In the genomic region with DNA sequence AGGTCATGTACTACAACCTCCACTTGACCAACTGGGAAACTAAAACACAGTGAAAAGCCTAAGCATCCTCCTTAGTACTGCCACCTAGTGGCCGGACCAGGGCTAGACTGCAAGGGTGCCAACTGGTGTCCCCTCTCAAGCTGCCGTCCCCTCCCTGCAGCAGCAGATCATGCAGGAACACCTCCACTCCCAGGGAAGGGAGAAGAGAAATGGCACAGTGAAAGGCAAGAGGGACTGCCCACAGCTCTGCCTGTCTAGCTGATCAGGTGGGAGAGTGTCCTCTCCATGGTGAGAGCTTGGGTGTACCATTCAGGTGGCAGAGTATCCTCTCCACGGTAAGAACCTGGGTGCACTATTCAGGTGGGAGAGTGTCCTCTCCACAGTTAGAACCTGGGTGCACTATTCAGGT, we compare ENCODE assay signal across 1 cellular context.
A peak's percentile ranks its signal among the peaks of the same experiment; 100 is the strongest.
TF ChIP-seq lines count a peak whose summit lies in the region.

No MANE protein-coding gene starts in this region.

TF ChIP-seq in HepG2, 621 proteins besides CTCF, POLR2A, EP300 and RAD21 (continued from another document and continues in another):
- no peak for TF ChIP-seq LRRFIP1 (CRISPR knock-in tag; conservative IDR thresholded peaks at IDR 0.05)
- TF ChIP-seq, protein P1, sequence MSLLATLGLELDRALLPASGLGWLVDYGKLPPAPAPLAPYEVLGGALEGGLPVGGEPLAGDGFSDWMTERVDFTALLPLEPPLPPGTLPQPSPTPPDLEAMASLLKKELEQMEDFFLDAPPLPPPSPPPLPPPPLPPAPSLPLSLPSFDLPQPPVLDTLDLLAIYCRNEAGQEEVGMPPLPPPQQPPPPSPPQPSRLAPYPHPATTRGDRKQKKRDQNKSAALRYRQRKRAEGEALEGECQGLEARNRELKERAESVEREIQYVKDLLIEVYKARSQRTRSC (CRISPR knock-in tag; IDR thresholded peaks at IDR 0.05; ENCODE audit: low read depth) = no peak
- no peak for TF ChIP-seq SKI (IDR thresholded peaks at IDR 0.05; ENCODE audit: partially characterized antibody)
- TF ChIP-seq EED (CRISPR knock-in tag; IDR thresholded peaks at IDR 0.05) = no peak
- TF ChIP-seq, protein P2, sequence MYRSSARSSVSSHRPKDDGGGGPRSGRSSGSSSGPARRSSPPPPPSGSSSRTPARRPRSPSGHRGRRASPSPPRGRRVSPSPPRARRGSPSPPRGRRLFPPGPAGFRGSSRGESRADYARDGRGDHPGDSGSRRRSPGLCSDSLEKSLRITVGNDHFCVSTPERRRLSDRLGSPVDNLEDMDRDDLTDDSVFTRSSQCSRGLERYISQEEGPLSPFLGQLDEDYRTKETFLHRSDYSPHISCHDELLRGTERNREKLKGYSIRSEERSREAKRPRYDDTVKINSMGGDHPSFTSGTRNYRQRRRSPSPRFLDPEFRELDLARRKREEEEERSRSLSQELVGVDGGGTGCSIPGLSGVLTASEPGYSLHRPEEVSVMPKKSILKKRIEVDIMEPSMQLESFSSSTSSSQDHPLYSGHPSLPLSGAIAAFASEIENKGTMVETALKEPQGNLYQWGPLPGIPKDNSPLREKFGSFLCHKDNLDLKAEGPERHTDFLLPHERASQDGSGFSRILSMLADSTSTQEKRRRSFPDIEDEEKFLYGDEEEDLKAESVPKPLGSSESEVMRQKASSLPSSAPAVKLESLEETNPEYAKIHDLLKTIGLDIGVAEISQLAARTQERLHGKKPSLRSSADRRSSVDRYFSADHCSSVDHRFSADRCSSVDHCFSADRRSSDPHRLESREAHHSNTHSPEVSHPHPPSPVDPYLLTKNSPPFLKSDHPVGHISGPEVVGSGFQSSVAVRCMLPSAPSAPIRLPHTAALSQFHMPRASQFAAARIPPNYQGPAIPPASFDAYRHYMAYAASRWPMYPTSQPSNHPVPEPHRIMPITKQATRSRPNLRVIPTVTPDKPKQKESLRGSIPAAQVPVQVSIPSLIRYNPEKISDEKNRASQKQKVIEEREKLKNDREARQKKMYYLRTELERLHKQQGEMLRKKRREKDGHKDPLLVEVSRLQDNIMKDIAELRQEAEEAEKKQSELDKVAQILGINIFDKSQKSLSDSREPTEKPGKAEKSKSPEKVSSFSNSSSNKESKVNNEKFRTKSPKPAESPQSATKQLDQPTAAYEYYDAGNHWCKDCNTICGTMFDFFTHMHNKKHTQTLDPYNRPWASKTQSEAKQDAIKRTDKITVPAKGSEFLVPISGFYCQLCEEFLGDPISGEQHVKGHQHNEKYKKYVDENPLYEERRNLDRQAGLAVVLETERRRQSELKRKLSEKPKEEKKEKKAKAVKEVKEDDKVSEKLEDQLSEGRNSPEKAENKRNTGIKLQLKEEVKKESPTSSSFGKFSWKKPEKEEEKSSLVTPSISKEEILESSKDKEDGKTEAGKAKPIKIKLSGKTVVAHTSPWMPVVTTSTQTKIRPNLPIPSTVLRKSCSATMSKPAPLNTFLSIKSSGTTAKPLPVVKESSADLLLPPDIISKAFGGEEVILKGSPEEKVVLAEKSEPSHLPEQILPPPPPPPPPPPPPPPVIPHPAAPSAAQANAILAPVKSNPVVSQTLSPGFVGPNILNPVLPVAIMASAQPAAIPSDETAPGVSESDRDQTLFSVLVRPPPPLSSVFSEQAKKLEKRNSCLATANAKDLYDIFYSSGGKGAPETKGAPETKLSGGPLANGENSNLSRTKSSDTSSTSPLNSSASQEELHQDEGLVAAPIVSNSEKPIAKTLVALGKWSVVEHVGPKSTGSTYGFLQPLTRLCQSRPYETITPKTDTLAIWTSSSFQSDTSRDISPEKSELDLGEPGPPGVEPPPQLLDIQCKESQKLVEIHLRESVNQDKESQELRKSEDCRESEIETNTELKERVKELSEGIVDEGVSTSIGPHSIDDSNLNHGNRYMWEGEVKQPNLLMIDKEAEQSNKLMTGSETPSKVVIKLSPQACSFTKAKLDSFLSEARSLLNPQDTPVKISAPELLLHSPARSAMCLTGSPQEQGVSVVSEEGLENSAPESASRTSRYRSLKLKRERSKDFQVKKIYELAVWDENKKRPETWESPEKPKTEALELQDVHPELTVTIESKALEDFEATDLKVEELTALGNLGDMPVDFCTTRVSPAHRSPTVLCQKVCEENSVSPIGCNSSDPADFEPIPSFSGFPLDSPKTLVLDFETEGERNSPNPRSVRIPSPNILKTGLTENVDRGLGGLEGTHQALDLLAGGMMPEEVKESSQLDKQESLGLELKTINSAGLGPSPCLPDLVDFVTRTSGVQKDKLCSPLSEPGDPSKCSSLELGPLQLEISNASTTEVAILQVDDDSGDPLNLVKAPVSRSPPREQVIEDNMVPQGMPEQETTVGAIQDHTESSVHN (CRISPR knock-in tag; IDR thresholded peaks at IDR 0.05) = peak; percentile 42; the same call in 1 of the 2 replicates
- TF ChIP-seq ZNF770 (CRISPR knock-in tag; IDR thresholded peaks at IDR 0.05) = no peak
- no peak for TF ChIP-seq ZNF343 (CRISPR knock-in tag; IDR thresholded peaks at IDR 0.05)
- TF ChIP-seq ZNF468 (CRISPR knock-in tag; IDR thresholded peaks at IDR 0.05) = 0 out of 2 replicates have a peak, but pooled peaks have one; percentile 51
- TF ChIP-seq YEATS4 (CRISPR knock-in tag; IDR thresholded peaks at IDR 0.05; ENCODE audit: borderline replicate concordance) = no peak
- no peak for TF ChIP-seq ZNF326 (CRISPR knock-in tag; IDR thresholded peaks at IDR 0.05; ENCODE audit: borderline replicate concordance)
- TF ChIP-seq SALL1 (CRISPR knock-in tag; IDR thresholded peaks at IDR 0.05) = peak; percentile 20; the same call in 1 of the 2 replicates
- no peak for TF ChIP-seq GABPB1 (CRISPR knock-in tag; IDR thresholded peaks at IDR 0.05)
- TF ChIP-seq NFKBIZ (CRISPR knock-in tag; IDR thresholded peaks at IDR 0.05) = no peak
- TF ChIP-seq SNRNP70 (IDR thresholded peaks at IDR 0.05; ENCODE audit: low read depth, low read length) = no peak
- no peak for TF ChIP-seq PHF20 (CRISPR knock-in tag; IDR thresholded peaks at IDR 0.05)
- no peak for TF ChIP-seq ZC3H4 (CRISPR knock-in tag; IDR thresholded peaks at IDR 0.05; ENCODE audit: borderline replicate concordance)
- TF ChIP-seq ZNF382 (CRISPR knock-in tag; IDR thresholded peaks at IDR 0.05; ENCODE audit: borderline replicate concordance) = no peak
- no peak for TF ChIP-seq CBX5 (CRISPR knock-in tag; IDR thresholded peaks at IDR 0.05; ENCODE audit: borderline replicate concordance)
- TF ChIP-seq GZF1 (CRISPR knock-in tag; IDR thresholded peaks at IDR 0.05) = no peak
- no peak for TF ChIP-seq ZFP36L2 (CRISPR knock-in tag; IDR thresholded peaks at IDR 0.05)
- no peak for TF ChIP-seq ZNF7 (CRISPR knock-in tag; IDR thresholded peaks at IDR 0.05)
- no peak for TF ChIP-seq MYNN (CRISPR knock-in tag; IDR thresholded peaks at IDR 0.05; ENCODE audit: low read depth)
- no peak for TF ChIP-seq SRSF9 (IDR thresholded peaks at IDR 0.05; ENCODE audit: borderline replicate concordance, insufficient read depth, low read depth, low read length, poor library complexity, severe bottlenecking)
- TF ChIP-seq ONECUT2 (CRISPR knock-in tag; IDR thresholded peaks at IDR 0.05) = no peak
- TF ChIP-seq, protein P3, sequence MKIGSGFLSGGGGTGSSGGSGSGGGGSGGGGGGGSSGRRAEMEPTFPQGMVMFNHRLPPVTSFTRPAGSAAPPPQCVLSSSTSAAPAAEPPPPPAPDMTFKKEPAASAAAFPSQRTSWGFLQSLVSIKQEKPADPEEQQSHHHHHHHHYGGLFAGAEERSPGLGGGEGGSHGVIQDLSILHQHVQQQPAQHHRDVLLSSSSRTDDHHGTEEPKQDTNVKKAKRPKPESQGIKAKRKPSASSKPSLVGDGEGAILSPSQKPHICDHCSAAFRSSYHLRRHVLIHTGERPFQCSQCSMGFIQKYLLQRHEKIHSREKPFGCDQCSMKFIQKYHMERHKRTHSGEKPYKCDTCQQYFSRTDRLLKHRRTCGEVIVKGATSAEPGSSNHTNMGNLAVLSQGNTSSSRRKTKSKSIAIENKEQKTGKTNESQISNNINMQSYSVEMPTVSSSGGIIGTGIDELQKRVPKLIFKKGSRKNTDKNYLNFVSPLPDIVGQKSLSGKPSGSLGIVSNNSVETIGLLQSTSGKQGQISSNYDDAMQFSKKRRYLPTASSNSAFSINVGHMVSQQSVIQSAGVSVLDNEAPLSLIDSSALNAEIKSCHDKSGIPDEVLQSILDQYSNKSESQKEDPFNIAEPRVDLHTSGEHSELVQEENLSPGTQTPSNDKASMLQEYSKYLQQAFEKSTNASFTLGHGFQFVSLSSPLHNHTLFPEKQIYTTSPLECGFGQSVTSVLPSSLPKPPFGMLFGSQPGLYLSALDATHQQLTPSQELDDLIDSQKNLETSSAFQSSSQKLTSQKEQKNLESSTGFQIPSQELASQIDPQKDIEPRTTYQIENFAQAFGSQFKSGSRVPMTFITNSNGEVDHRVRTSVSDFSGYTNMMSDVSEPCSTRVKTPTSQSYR (CRISPR knock-in tag; IDR thresholded peaks at IDR 0.05; ENCODE audit: borderline replicate concordance) = no peak
- TF ChIP-seq, protein P4, sequence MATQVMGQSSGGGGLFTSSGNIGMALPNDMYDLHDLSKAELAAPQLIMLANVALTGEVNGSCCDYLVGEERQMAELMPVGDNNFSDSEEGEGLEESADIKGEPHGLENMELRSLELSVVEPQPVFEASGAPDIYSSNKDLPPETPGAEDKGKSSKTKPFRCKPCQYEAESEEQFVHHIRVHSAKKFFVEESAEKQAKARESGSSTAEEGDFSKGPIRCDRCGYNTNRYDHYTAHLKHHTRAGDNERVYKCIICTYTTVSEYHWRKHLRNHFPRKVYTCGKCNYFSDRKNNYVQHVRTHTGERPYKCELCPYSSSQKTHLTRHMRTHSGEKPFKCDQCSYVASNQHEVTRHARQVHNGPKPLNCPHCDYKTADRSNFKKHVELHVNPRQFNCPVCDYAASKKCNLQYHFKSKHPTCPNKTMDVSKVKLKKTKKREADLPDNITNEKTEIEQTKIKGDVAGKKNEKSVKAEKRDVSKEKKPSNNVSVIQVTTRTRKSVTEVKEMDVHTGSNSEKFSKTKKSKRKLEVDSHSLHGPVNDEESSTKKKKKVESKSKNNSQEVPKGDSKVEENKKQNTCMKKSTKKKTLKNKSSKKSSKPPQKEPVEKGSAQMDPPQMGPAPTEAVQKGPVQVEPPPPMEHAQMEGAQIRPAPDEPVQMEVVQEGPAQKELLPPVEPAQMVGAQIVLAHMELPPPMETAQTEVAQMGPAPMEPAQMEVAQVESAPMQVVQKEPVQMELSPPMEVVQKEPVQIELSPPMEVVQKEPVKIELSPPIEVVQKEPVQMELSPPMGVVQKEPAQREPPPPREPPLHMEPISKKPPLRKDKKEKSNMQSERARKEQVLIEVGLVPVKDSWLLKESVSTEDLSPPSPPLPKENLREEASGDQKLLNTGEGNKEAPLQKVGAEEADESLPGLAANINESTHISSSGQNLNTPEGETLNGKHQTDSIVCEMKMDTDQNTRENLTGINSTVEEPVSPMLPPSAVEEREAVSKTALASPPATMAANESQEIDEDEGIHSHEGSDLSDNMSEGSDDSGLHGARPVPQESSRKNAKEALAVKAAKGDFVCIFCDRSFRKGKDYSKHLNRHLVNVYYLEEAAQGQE (IDR thresholded peaks at IDR 0.05; ENCODE audit: borderline replicate concordance in 1 of 2, low read depth in 1 of 2, low read length in 2 of 2) = no peak
- no peak for TF ChIP-seq ZNF512B (CRISPR knock-in tag; IDR thresholded peaks at IDR 0.05; ENCODE audit: borderline replicate concordance)
- no peak for TF ChIP-seq ZNF350 (CRISPR knock-in tag; IDR thresholded peaks at IDR 0.05; ENCODE audit: borderline replicate concordance, low read depth)
- no peak for TF ChIP-seq ZNF615 (CRISPR knock-in tag; IDR thresholded peaks at IDR 0.05; ENCODE audit: borderline replicate concordance)
- no peak for TF ChIP-seq ZNF230 (CRISPR knock-in tag; IDR thresholded peaks at IDR 0.05)
- no peak for TF ChIP-seq ZNF383 (CRISPR knock-in tag; IDR thresholded peaks at IDR 0.05; ENCODE audit: borderline replicate concordance)
- TF ChIP-seq AHR (CRISPR knock-in tag; IDR thresholded peaks at IDR 0.05) = no peak
- TF ChIP-seq ZNF263 (CRISPR knock-in tag; IDR thresholded peaks at IDR 0.05) = no peak
- no peak for TF ChIP-seq POLR2G (IDR thresholded peaks at IDR 0.05; ENCODE audit: low read depth, low read length)
